Comparison of ENCODE assay signal across 8 cellular contexts in the genomic region with DNA sequence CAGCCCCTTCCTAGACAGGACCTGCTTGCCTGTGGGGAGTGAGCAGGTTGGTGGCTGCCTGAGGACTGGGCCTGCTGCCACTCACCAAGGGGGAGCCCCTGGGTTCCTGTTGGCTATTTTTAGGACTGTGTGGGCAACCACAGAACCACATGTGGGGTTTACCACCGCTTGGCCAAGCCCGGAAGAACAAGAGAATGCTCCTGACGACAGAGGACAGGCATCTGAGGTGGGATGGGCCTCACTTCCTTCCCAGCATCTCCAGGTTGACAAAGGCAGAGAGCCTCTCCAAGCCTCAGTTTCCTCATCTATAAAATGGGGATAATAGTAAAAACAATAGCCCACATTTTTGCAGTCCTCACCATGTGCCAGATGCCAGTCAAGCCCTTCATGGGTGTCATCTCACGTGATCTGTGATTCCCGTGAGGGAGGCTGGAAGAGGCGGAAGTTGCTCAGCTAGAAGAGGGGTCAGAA. TPM values are rescaled to one million over a fixed set of nuclear protein-coding genes. Genes with fewer than 3 reads are reported as not detected.
A peak's percentile ranks its signal among the peaks of the same experiment; 100 is the strongest.
DNase-seq lines count a peak whose midpoint lies in the region; ATAC-seq and TF ChIP-seq lines count a peak whose summit lies in the region.

No MANE protein-coding gene starts in this region.

- H3K4me3 Mint-ChIP-seq in nephron progenitor cell (no peak overlapping the region), glutamatergic neuron (ENCODE audit: unreplicated experiment) (no peak overlapping the region)

- H3K4me2 ChIP-seq in BLaER1 treated with 17β-estradiol and CSF1 and Interleukin-3, amounts not matched to agents 10 nM and 100 nM = peak overlapping the region; percentile 79 to 98 (median 91)

- H3K9me3 Mint-ChIP-seq in nephron progenitor cell (peaks cover 4% of the 10 kb centered on the region), glutamatergic neuron (ENCODE audit: unreplicated experiment) (peaks cover 10% of the 10 kb centered on the region)

- no peak overlapping the region for H3K27ac Mint-ChIP-seq in nephron progenitor cell
- H3K27ac Mint-ChIP-seq in glutamatergic neuron (ENCODE audit: unreplicated experiment) = no peak overlapping the region

- peaks cover 0 to 13% (median 0%) of the 10 kb centered on the region in 11 experiments; a peak in 4 of 22 replicates for H3K27me3 ChIP-seq in BLaER1 treated with 17β-estradiol and CSF1 and Interleukin-3, amounts not matched to agents 10 nM and 100 nM

- TF ChIP-seq CTCF in nephron progenitor cell (IDR thresholded peaks at IDR 0.05) = no peak
- no peak for TF ChIP-seq CTCF in glutamatergic neuron (IDR thresholded peaks at IDR 0.05; ENCODE audit: partially characterized antibody, unreplicated experiment)

- H3K4me3 ChIP-seq in BLaER1 treated with 17β-estradiol and CSF1 and Interleukin-3, amounts not matched to agents 10 nM and 100 nM = no peak overlapping the region

- H3K27ac ChIP-seq in BLaER1 treated with 17β-estradiol and CSF1 and Interleukin-3, amounts not matched to agents 10 nM and 100 nM = peak overlapping the region; percentile 21 to 75 (median 63); a peak in 21 of 22 replicates

- H3K27me3 Mint-ChIP-seq in nephron progenitor cell (ENCODE audit: low read depth, poor library complexity) = peaks cover 11% of the 10 kb centered on the region
- H3K27me3 Mint-ChIP-seq in glutamatergic neuron (ENCODE audit: unreplicated experiment) = peaks cover 6% of the 10 kb centered on the region

- H3K4me1 ChIP-seq in BLaER1 treated with 17β-estradiol and CSF1 and Interleukin-3, amounts not matched to agents 10 nM and 100 nM = peaks cover 55 to 67% (median 58%) of the 10 kb centered on the region in 10 experiments

- ATAC-seq in HG03159 (IDR thresholded peaks at IDR 0.05; ENCODE audit: unreplicated experiment) = peak; percentile 74

- no peaks in the 10 kb centered on the region for H3K36me3 Mint-ChIP-seq in nephron progenitor cell (ENCODE audit: low read depth)
- H3K36me3 Mint-ChIP-seq in glutamatergic neuron (ENCODE audit: unreplicated experiment) = peaks cover 8% of the 10 kb centered on the region

- H3K4me1 Mint-ChIP-seq in nephron progenitor cell (peaks cover 27% of the 10 kb centered on the region), glutamatergic neuron (ENCODE audit: low read depth, unreplicated experiment) (no peaks in the 10 kb centered on the region)

- peaks cover 0 to 7% (median 0%) of the 10 kb centered on the region in 11 experiments; a peak in 2 of 22 replicates for H3K36me3 ChIP-seq in BLaER1 treated with 17β-estradiol and CSF1 and Interleukin-3, amounts not matched to agents 10 nM and 100 nM

- H4K20me1 ChIP-seq in BLaER1 treated with 17β-estradiol and CSF1 and Interleukin-3, amounts not matched to agents 10 nM and 100 nM = no peaks in the 10 kb centered on the region; a peak in 3 of 22 replicates

- peaks cover 0 to 14% (median 11%) of the 10 kb centered on the region in 11 experiments; a peak in 20 of 22 replicates for H3K9me3 ChIP-seq in BLaER1 treated with 17β-estradiol and CSF1 and Interleukin-3, amounts not matched to agents 10 nM and 100 nM (replicated peaks in 1 of 11)

- peak overlapping the region in 8 of 11 experiments; percentile 5 to 49 (median 34); a peak in 8 of 22 replicates for H3K9ac ChIP-seq in BLaER1 treated with 17β-estradiol and CSF1 and Interleukin-3, amounts not matched to agents 10 nM and 100 nM

- peak; percentile 57 for DNase-seq in GM19238 (ENCODE audit: insufficient read length, low spot score)
- DNase-seq in T-helper 22 cell (ENCODE audit: low read depth) = peak; percentile 12
- DNase-seq in mesenteric fat pad (ENCODE audit: low spot score) = peak; percentile 47
- DNase-seq in nephron progenitor cell = no peak
- no peak for DNase-seq in cerebellum (ENCODE audit: low spot score)
- DNase-seq in glutamatergic neuron = no peak

RNA-seq across cellular contexts. Expression of gene LRRC32, which starts 43.6 kb away (rescaled TPM):
- 136 TPM for total RNA-seq in mesenteric fat pad
- 3.6 TPM for total RNA-seq in cerebellum
- 0.39 TPM for total RNA-seq in glutamatergic neuron (ENCODE audit: unreplicated experiment)

Comparison
In these comparisons a context has a peak if more than half of its experiments do, and no peak if none do; other contexts are left out.
1. DNase-seq: peak in GM19238 (single experiment), T-helper 22 cell (single experiment) and mesenteric fat pad (single experiment); none in nephron progenitor cell (single experiment), cerebellum (single experiment) and glutamatergic neuron (single experiment).
2. RNA of gene LRRC32, which starts 43.6 kb away (total RNA-seq): 136 TPM in mesenteric fat pad (single experiment); 3.6 TPM in cerebellum (single experiment) and 0.39 TPM in glutamatergic neuron (single experiment); every median in the first group is over 10 times any median in the second.